1 cellular context compared by ENCODE assay signal in genomic region chr1:174682419-174683008, GRCh38.
TF ChIP-seq lines count a peak whose summit lies in the region.

No MANE protein-coding gene starts in this region.

TF ChIP-seq in HepG2, 621 proteins besides CTCF, POLR2A, EP300 and RAD21 (continued from another document):
- TF ChIP-seq ARID5B (CRISPR knock-in tag; IDR thresholded peaks at IDR 0.05) = peak; percentile 77
- TF ChIP-seq KDM6A (CRISPR knock-in tag; IDR thresholded peaks at IDR 0.05; ENCODE audit: low read depth) = no peak
- no peak for TF ChIP-seq RFX5 (IDR thresholded peaks at IDR 0.05; ENCODE audit: low read depth, low read length)
- TF ChIP-seq SOX13 (IDR thresholded peaks at IDR 0.05) = no peak
- TF ChIP-seq SOX13 (CRISPR knock-in tag; conservative IDR thresholded peaks at IDR 0.05 in 1 of 2, IDR thresholded peaks at IDR 0.05 in 1 of 2) = peak in 1 of 2 experiments; percentile 75; a peak in 2 of 4 replicates
- TF ChIP-seq KLF12 (CRISPR knock-in tag; IDR thresholded peaks at IDR 0.05; ENCODE audit: borderline replicate concordance) = no peak
- TF ChIP-seq ZNF703 (CRISPR knock-in tag; IDR thresholded peaks at IDR 0.05; ENCODE audit: borderline replicate concordance) = no peak
